Comparison of ENCODE assay signal across 1 cellular context in the genomic region with DNA sequence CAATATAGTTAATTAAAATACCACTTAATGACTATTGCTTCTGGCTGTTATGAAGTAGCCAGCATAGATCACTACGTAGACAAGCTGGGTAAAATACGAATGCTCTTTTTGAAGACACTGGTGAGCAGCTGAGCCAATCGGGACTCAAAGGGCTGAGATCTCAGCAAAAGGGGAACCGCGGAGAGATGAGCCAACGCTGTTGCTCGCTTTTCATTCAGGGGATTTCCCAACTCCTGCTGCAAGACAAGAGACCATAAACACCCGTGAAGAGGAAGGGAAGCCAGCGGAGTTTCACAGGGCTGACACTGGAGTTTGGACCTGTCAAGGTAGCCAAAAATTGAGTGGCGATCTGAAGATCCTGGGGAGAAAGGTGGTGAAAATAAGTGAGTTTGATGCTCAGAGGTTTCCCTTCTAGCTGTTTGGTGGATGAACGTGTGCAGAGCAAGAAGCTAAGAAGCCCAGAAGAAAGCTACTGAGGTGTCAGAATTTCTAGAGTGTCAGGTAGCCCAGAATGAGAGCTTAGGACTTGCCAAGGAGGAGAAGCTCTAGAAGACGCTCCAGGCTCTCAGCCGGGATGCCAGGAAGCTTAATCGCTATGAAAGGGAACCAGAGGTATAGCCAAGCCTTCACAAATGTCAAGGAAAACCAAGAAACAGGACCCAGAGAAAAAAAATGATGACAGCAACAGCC.
TF ChIP-seq lines count a peak whose summit lies in the region.

No MANE protein-coding gene starts in this region.

TF ChIP-seq in GM12878, 131 proteins besides CTCF, POLR2A, EP300 and RAD21 (continued from another document):
- TF ChIP-seq, protein P1, sequence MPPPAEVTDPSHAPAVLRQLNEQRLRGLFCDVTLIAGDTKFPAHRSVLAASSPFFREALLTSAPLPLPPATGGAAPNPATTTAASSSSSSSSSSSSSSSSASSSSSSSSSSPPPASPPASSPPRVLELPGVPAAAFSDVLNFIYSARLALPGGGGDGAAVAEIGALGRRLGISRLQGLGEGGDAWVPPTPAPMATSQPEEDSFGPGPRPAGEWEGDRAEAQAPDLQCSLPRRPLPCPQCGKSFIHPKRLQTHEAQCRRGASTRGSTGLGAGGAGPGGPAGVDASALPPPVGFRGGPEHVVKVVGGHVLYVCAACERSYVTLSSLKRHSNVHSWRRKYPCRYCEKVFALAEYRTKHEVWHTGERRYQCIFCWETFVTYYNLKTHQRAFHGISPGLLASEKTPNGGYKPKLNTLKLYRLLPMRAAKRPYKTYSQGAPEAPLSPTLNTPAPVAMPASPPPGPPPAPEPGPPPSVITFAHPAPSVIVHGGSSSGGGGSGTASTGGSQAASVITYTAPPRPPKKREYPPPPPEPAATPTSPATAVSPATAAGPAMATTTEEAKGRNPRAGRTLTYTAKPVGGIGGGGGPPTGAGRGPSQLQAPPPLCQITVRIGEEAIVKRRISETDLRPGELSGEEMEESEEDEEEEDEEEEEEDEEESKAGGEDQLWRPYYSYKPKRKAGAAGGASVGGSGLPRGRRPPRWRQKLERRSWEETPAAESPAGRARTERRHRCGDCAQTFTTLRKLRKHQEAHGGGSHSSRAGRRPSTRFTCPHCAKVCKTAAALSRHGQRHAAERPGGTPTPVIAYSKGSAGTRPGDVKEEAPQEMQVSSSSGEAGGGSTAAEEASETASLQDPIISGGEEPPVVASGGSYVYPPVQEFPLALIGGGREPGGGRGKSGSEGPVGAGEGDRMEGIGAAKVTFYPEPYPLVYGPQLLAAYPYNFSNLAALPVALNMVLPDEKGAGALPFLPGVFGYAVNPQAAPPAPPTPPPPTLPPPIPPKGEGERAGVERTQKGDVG (CRISPR knock-in tag; IDR thresholded peaks at IDR 0.05), result no peak
- TF ChIP-seq, protein P2, sequence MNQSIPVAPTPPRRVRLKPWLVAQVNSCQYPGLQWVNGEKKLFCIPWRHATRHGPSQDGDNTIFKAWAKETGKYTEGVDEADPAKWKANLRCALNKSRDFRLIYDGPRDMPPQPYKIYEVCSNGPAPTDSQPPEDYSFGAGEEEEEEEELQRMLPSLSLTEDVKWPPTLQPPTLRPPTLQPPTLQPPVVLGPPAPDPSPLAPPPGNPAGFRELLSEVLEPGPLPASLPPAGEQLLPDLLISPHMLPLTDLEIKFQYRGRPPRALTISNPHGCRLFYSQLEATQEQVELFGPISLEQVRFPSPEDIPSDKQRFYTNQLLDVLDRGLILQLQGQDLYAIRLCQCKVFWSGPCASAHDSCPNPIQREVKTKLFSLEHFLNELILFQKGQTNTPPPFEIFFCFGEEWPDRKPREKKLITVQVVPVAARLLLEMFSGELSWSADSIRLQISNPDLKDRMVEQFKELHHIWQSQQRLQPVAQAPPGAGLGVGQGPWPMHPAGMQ (IDR thresholded peaks at IDR 0.05; ENCODE audit: borderline replicate concordance), result no peak
- TF ChIP-seq IKZF1 (conservative IDR thresholded peaks at IDR 0.05) (peak; percentile 30; the same call in 1 of the 2 replicates), ZZZ3 (IDR thresholded peaks at IDR 0.05; ENCODE audit: control insufficient read depth, insufficient read length, low read depth) (no peak), SIN3A (IDR thresholded peaks at IDR 0.05; ENCODE audit: low read depth, low read length) (no peak), RELB (IDR thresholded peaks at IDR 0.05; ENCODE audit: low read depth) (peak; percentile 40; the same call in 1 of the 2 replicates), HCFC1 (IDR thresholded peaks at IDR 0.05; ENCODE audit: low read length) (no peak), HDAC6 (IDR thresholded peaks at IDR 0.05; ENCODE audit: unreplicated experiment) (no peak), CHD1 (IDR thresholded peaks at IDR 0.05; ENCODE audit: low read depth, low read length) (no peak), IRF4 (IDR thresholded peaks at IDR 0.05; ENCODE audit: low read depth, low read length) (no peak), SP1 (IDR thresholded peaks at IDR 0.05; ENCODE audit: low read depth, low read length) (no peak), BCL3 (IDR thresholded peaks at IDR 0.05; ENCODE audit: borderline replicate concordance, insufficient read depth, low read depth, low read length, poor library complexity, severe bottlenecking) (no peak), HDGF (IDR thresholded peaks at IDR 0.05) (no peak), KDM1A (IDR thresholded peaks at IDR 0.05; ENCODE audit: borderline replicate concordance) (no peak), EZH2 (IDR thresholded peaks at IDR 0.05; ENCODE audit: borderline replicate concordance, control insufficient read depth, low read depth, low read length) (no peak), CEBPB (IDR thresholded peaks at IDR 0.05; ENCODE audit: borderline replicate concordance in 1 of 2, low read depth in 2 of 2, low read length in 2 of 2) (no peak), EGR1 (IDR thresholded peaks at IDR 0.05; ENCODE audit: borderline replicate concordance in 1 of 2, low read depth in 2 of 2, low read length in 2 of 2) (no peak), RUNX3 (IDR thresholded peaks at IDR 0.05; ENCODE audit: low read length) (no peak), SMAD5 (IDR thresholded peaks at IDR 0.05; ENCODE audit: low read depth) (no peak), NFIC (IDR thresholded peaks at IDR 0.05; ENCODE audit: low read depth, low read length) (no peak), ZNF217 (IDR thresholded peaks at IDR 0.05) (no peak), DPF2 (IDR thresholded peaks at IDR 0.05) (no peak), GABPA (IDR thresholded peaks at IDR 0.05; ENCODE audit: low read depth) (no peak), MXI1 (IDR thresholded peaks at IDR 0.05; ENCODE audit: low read depth, low read length) (no peak)
- TF ChIP-seq, protein P3, sequence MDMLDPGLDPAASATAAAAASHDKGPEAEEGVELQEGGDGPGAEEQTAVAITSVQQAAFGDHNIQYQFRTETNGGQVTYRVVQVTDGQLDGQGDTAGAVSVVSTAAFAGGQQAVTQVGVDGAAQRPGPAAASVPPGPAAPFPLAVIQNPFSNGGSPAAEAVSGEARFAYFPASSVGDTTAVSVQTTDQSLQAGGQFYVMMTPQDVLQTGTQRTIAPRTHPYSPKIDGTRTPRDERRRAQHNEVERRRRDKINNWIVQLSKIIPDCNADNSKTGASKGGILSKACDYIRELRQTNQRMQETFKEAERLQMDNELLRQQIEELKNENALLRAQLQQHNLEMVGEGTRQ (IDR thresholded peaks at IDR 0.05; ENCODE audit: borderline replicate concordance, low read depth, low read length), result no peak
- TF ChIP-seq, protein P4, sequence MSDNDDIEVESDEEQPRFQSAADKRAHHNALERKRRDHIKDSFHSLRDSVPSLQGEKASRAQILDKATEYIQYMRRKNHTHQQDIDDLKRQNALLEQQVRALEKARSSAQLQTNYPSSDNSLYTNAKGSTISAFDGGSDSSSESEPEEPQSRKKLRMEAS (IDR thresholded peaks at IDR 0.05; ENCODE audit: low read depth, low read length), result no peak
